Comparison of ENCODE assay signal across 2 cellular contexts in the genomic region with DNA sequence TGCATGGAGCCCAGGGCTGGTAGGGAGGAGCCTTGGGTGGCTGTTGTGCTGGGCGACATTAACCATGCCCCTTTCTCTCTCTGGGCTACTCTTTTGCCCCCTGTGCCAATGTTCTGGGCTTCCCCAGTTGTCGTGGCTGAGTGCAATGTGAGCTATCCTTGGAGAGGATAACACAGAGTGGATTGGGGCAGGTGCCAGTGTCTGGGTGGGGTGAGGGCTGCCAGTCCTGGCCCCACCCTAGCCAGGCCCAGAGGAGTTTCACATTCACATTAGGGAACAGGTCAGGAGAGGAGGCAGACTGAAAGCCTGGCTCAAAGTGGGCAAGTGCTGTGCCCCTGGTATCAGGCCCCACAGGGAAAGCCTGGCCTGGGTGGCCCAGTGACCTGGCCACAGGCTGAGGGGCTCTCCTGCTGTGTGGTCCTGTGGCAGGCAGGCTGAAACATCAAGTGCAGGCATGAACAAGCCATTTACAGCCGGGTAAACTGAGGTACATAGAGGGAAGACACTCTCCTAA.
TF ChIP-seq lines count a peak whose summit lies in the region.

No MANE protein-coding gene starts in this region.

TF ChIP-seq in liver, 16 proteins besides CTCF, POLR2A, EP300 and RAD21:
- TF ChIP-seq SP1 (IDR thresholded peaks at IDR 0.05) (no peak), FOXA1 (IDR thresholded peaks at IDR 0.05) (no peak), HNF4G (IDR thresholded peaks at IDR 0.05) (no peak), HNF4A (conservative IDR thresholded peaks at IDR 0.05) (no peak), NR2F2 (IDR thresholded peaks at IDR 0.05) (no peak), GABPA (IDR thresholded peaks at IDR 0.05 in 1 of 2, conservative IDR thresholded peaks at IDR 0.05 in 1 of 2) (no peak), TAF1 (conservative IDR thresholded peaks at IDR 0.05) (no peak)
- TF ChIP-seq, protein P1, sequence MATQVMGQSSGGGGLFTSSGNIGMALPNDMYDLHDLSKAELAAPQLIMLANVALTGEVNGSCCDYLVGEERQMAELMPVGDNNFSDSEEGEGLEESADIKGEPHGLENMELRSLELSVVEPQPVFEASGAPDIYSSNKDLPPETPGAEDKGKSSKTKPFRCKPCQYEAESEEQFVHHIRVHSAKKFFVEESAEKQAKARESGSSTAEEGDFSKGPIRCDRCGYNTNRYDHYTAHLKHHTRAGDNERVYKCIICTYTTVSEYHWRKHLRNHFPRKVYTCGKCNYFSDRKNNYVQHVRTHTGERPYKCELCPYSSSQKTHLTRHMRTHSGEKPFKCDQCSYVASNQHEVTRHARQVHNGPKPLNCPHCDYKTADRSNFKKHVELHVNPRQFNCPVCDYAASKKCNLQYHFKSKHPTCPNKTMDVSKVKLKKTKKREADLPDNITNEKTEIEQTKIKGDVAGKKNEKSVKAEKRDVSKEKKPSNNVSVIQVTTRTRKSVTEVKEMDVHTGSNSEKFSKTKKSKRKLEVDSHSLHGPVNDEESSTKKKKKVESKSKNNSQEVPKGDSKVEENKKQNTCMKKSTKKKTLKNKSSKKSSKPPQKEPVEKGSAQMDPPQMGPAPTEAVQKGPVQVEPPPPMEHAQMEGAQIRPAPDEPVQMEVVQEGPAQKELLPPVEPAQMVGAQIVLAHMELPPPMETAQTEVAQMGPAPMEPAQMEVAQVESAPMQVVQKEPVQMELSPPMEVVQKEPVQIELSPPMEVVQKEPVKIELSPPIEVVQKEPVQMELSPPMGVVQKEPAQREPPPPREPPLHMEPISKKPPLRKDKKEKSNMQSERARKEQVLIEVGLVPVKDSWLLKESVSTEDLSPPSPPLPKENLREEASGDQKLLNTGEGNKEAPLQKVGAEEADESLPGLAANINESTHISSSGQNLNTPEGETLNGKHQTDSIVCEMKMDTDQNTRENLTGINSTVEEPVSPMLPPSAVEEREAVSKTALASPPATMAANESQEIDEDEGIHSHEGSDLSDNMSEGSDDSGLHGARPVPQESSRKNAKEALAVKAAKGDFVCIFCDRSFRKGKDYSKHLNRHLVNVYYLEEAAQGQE (IDR thresholded peaks at IDR 0.05): no peak
TF ChIP-seq in liver: peak in this region for 0.

TF ChIP-seq in HepG2, 621 proteins besides CTCF, POLR2A, EP300 and RAD21:
- TF ChIP-seq ZNF597 (CRISPR knock-in tag; IDR thresholded peaks at IDR 0.05) (no peak), NR3C1 (CRISPR knock-in tag; IDR thresholded peaks at IDR 0.05) (no peak), HDAC6 (IDR thresholded peaks at IDR 0.05; ENCODE audit: low read depth, low read length) (no peak), MIXL1 (CRISPR knock-in tag; IDR thresholded peaks at IDR 0.05) (no peak), NR2F6 (IDR thresholded peaks at IDR 0.05) (no peak), NR2F6 (CRISPR knock-in tag; IDR thresholded peaks at IDR 0.05) (no peak), PAWR (CRISPR knock-in tag; IDR thresholded peaks at IDR 0.05; ENCODE audit: borderline replicate concordance) (no peak), ZNF225 (CRISPR knock-in tag; IDR thresholded peaks at IDR 0.05) (no peak), ZNF777 (CRISPR knock-in tag; IDR thresholded peaks at IDR 0.05) (no peak), CSRNP2 (CRISPR knock-in tag; conservative IDR thresholded peaks at IDR 0.05; ENCODE audit: low read depth) (no peak), MED8 (CRISPR knock-in tag; IDR thresholded peaks at IDR 0.05; ENCODE audit: insufficient replicate concordance) (no peak), CBX1 (IDR thresholded peaks at IDR 0.05; ENCODE audit: low read depth) (no peak)
